17 cellular contexts compared by ENCODE assay signal in the genomic region with DNA sequence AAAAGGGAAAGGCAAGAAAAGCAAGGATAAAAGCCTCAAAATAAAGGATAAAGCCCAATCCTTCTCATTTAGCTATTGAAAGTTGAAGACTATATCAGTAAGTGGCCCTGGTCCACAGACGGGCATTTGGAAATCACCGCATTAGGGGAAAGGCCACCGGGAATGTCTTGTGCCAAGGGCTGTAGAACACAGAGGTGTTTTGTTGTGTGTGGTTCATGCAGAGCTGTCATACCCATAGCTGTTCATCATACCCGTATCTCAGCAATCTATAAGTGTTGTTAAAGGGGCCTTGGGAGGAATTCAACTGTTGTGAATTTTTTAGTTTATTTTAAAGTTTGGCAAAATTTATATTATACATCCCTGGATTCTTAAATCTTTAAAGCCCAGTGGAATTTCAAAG. TPM values are rescaled to one million over a fixed set of nuclear protein-coding genes. Genes with fewer than 3 reads are reported as not detected.
DNase-seq lines count a peak whose midpoint lies in the region; TF ChIP-seq lines count a peak whose summit lies in the region.
"Had no signal": no experiment of that assay in that cellular context is flagged by ENCODE, and none has a peak within 500 bp of the region (broad histone marks: within the 10 kb centered on the region; RNA-seq: fewer than 3 reads in every experiment).

No MANE protein-coding gene starts in this region.

- intact Hi-C loops in CD14-positive monocyte (cut with micrococcal nuclease): loop anchor here in 1 of 2 donors (10.0 kb wide), 1 partner anchor 816 kb away; the partner anchor contains the start of gene TRIM13

- H3K4me1 Mint-ChIP-seq in CD14-positive monocyte (peaks cover 38% of the 10 kb centered on the region), nephron progenitor cell (peaks cover 56% of the 10 kb centered on the region)

- H3K9me2 ChIP-seq in Karpas-422 (replicated peaks; ENCODE audit: insufficient read depth, low read length): no peaks in the 10 kb centered on the region

- no peaks in the 10 kb centered on the region for H4K20me1 ChIP-seq in Karpas-422 (ENCODE audit: insufficient read depth, low read depth, low read length)

- H3K27ac Mint-ChIP-seq in CD14-positive monocyte (peak overlapping the region in 4 of 7 donors; percentile 39 to 85 (median 77)), nephron progenitor cell (peak overlapping the region; percentile 97)

- no peaks in the 10 kb centered on the region for H3K79me2 ChIP-seq in Karpas-422 (ENCODE audit: low read length)

- DNase-seq in CD14-positive monocyte (ENCODE audit: low spot score): no peak
- no peak for DNase-seq in Karpas-422
- DNase-seq in SK-MEL-5 (ENCODE audit: low read depth, low spot score): peak; percentile 36
- no peak for DNase-seq in nephron progenitor cell
- DNase-seq in AG08395 (ENCODE audit: low spot score): no peak
- no peak for DNase-seq in stimulated activated CD4-positive, alpha-beta T cell treated with anti-CD3 and anti-CD28 coated beads, Interleukin-2, amount 100 ng/mL, for 48 hours
- DNase-seq in stimulated activated CD4-positive, alpha-beta T cell treated with anti-CD3 and anti-CD28 coated beads, Interleukin-4, amount 100 ng/mL, for 1 hour: no peak
- no peak for DNase-seq in NCI-H146 (lab: John Stamatoyannopoulos, UW)
- DNase-seq: C1 segment of cervical spinal cord; COR-L47; NCI-H446; NCI-H69; NK-92 treated with Interleukin-12 subunit alpha and Interleukin-12 subunit beta, amount 100 ng/mL, for 24 hours; PC-3; SW 1271 had no signal

- H3K27ac ChIP-seq in Karpas-422 (ENCODE audit: low read length): no peak overlapping the region

- peaks cover 3% of the 10 kb centered on the region; the same call in 1 of the 2 replicates for H3K9me3 ChIP-seq in Karpas-422 (ENCODE audit: low read length)

- peaks cover 14% of the 10 kb centered on the region for H3K4me1 ChIP-seq in Karpas-422 (ENCODE audit: low read length)

- H3K36me3 Mint-ChIP-seq in CD14-positive monocyte: peaks cover 3% of the 10 kb centered on the region in 2 donors
- H3K36me3 Mint-ChIP-seq in nephron progenitor cell (ENCODE audit: low read depth): peaks cover 13% of the 10 kb centered on the region

- in situ Hi-C loops in SK-MEL-5 (cut with HindIII; ENCODE audit: low pct_unique_long_range_greater_than_20kb, low sequenced_read_pairs): no loop called here

- no peaks in the 10 kb centered on the region for H3K27me3 ChIP-seq in Karpas-422 (ENCODE audit: low read length)
- H3K27me3 ChIP-seq: SJCRH30 had no signal

- H3K27me3 Mint-ChIP-seq in CD14-positive monocyte (ENCODE audit: low read depth in 3 of 3): peaks cover 0 to 1% (median 0%) of the 10 kb centered on the region in 3 donors
- no peaks in the 10 kb centered on the region for H3K27me3 Mint-ChIP-seq in nephron progenitor cell (ENCODE audit: low read depth, poor library complexity)

- no peak overlapping the region for H3K4me3 ChIP-seq in Karpas-422 (ENCODE audit: low read length)
- H3K4me3 ChIP-seq: SJCRH30 had no signal

- H3K4me3 Mint-ChIP-seq in CD14-positive monocyte (no peak overlapping the region), nephron progenitor cell (no peak overlapping the region)

- H3K4me2 ChIP-seq in Karpas-422 (ENCODE audit: low read depth, low read length, poor library complexity, severe bottlenecking): peak overlapping the region; percentile 30

- H3K36me3 ChIP-seq in Karpas-422 (ENCODE audit: insufficient read depth, low read length): no peaks in the 10 kb centered on the region
- H3K36me3 ChIP-seq: SJCRH30 had no signal

- H3K9ac ChIP-seq in Karpas-422 (ENCODE audit: low read length): peak overlapping the region; percentile 25; the same call in 1 of the 2 replicates

- TF ChIP-seq CTCF in CD14-positive monocyte (IDR thresholded peaks at IDR 0.05) (no peak), nephron progenitor cell (IDR thresholded peaks at IDR 0.05) (no peak)

- H3K9me3 Mint-ChIP-seq in CD14-positive monocyte: peaks cover 2 to 7% (median 5%) of the 10 kb centered on the region in 7 donors
- peaks cover 14% of the 10 kb centered on the region for H3K9me3 Mint-ChIP-seq in nephron progenitor cell

- no peak overlapping the region for H2AFZ ChIP-seq in Karpas-422 (ENCODE audit: low read length)

RNA-seq across cellular contexts. Expression of gene DLEU7, which starts 33.0 kb away (rescaled TPM):
- 10 to 100 TPM; 13.0 to 16.1 TPM for polyA plus RNA-seq in CD14-positive monocyte
- not detected in 2 replicates for total RNA-seq in Karpas-422 (2014; rRNA removed; shearing (Covaris generic); ENCODE audit: low replicate concordance)
- total RNA-seq in SK-MEL-5 (2014; rRNA removed; shearing (Covaris generic)): not detected in 2 replicates
- not detected in 2 replicates for polyA plus RNA-seq in SK-MEL-5 (2015; cell fraction: cytosol; rRNA removed)
- polyA plus RNA-seq in SK-MEL-5 (2015; cell fraction: nucleus; rRNA removed): not detected in 2 replicates
- total RNA-seq: H4, PC-3 had no signal
